ENCODE assay signal across 8 cellular contexts in the genomic region with DNA sequence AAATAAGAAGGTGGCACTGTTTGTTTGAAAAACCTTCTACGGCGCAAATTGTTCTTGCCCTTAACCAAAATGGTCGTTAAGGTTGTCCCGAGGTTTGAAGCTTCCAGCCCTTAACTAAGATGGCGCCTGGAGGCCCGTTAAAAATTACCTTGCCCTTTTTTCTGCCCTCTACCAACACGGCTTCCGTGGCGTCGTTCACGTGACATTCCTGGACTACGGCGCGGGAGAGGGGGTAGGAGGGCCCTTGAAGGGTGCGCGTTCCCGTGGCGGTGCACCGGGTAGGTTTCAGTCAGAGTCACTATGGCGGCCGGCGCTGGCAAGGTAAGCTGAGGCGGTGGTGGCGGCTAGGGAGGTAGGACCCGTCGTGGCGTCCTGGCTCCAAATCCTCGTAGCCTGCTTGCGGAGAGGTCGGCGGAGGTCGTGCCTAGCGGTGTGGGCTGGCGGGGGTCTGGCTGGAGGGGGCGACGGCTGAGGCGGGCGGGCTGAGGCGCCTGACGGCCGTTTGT. TPM values are rescaled to one million over a fixed set of nuclear protein-coding genes. Genes with fewer than 3 reads are reported as not detected.
DNase-seq lines count a peak whose midpoint lies in the region; ATAC-seq, FAIRE-seq and TF ChIP-seq lines count a peak whose summit lies in the region.

Gene SLMAP (plus strand): TSS at position 288 of the 506 bp plus-strand sequence. CDS start 1,343 bp downstream, outside the sequence.

- no peak within 1 kb of the TSS for H3K23ac ChIP-seq in trophoblast cell (ENCODE audit: low read length)

- no peaks in the 10 kb centered on the region for H3K9me3 ChIP-seq in trophoblast cell (ENCODE audit: insufficient read depth, low read depth, low read length)
- no peaks in the 10 kb centered on the region for H3K9me3 ChIP-seq in transverse colon

- H3K27me3 ChIP-seq in trophoblast cell (ENCODE audit: insufficient read depth, low read length) (no peaks in the 10 kb centered on the region), transverse colon (no peaks in the 10 kb centered on the region)

- H2BK5ac ChIP-seq in trophoblast cell (ENCODE audit: low read depth, low read length, poor library complexity) = peak within 1 kb of the TSS; percentile 57

- H3K4me1 Mint-ChIP-seq in T-cell = peaks cover 42 to 47% (median 45%) of the 10 kb centered on the region in 3 donors

- peak; percentile 97 for FAIRE-seq in GM12891 (lab: Jason Lieb, UNC)

- no peak within 1 kb of the TSS for H2BK12ac ChIP-seq in trophoblast cell (ENCODE audit: low read length)

- intact Hi-C loops in cardiac septum (cut with DNase I) (loop anchor here (1.0 to 5.0 kb wide), 3 partner anchors 63 to 199 kb away; partner anchors contain the start of genes ARF4, DENND6A and PDE12), transverse colon (cut with DNase I; ENCODE audit: low total_unique reads) (loop anchor here (10.0 kb wide), 1 partner anchor 91 kb away; no protein-coding TSS in a partner anchor)

- peak within 1 kb of the TSS; percentile 87 for H3K4me2 ChIP-seq in trophoblast cell (ENCODE audit: low read length)

- CTCF ChIA-PET in T-cell (lab: Charles Lee) = interaction anchor here (0.5 to 1.4 kb wide), 7 partner anchors 13 to 968 kb away, joined by 3 to 6 read pairs (median 3); partner anchors contain the start of genes HTD2 (in 1 of the 2) and RPP14 (in 1 of the 2)

- peak within 1 kb of the TSS; percentile 64 for H3K18ac ChIP-seq in trophoblast cell (ENCODE audit: low read length)

- no peak for TF ChIP-seq EP300 in transverse colon (IDR thresholded peaks at IDR 0.05; ENCODE audit: low read depth)

- peak within 1 kb of the TSS; percentile 75 for H4K91ac ChIP-seq in trophoblast cell (ENCODE audit: low read depth, low read length)

- H3K27ac Mint-ChIP-seq in T-cell = peak within 1 kb of the TSS; percentile 88 to 93

- H3K9ac ChIP-seq in trophoblast cell (ENCODE audit: low read length) = peak within 1 kb of the TSS; percentile 55

- H2AK5ac ChIP-seq in trophoblast cell (ENCODE audit: low read length) = peak within 1 kb of the TSS; percentile 31

- H3K9me3 Mint-ChIP-seq in T-cell = no peaks in the 10 kb centered on the region

- 0 to 1% (median 1%) methylated on average over 41 of the region's 41 CpGs for WGBS in adipose tissue, 3 donors
- no CpG with 5 or more reads among the region's 41 CpGs for WGBS in trophoblast cell (ENCODE audit: extremely low coverage, insufficient coverage, insufficient read length)
- WGBS in transverse colon (ENCODE audit: low coverage in 1 of 2), 2 donors = 0% methylated on average over 9 to 36 of the region's 41 CpGs

- ATAC-seq in HG02840 (IDR thresholded peaks at IDR 0.05; ENCODE audit: low FRiP score, unreplicated experiment) = peak; percentile 85
- peak; percentile 93 to 95 (median 94) for ATAC-seq in T-cell (replicated peaks in 1 of 4)

- TF ChIP-seq POLR2A in GM12891 (IDR thresholded peaks at IDR 0.05; ENCODE audit: low read depth, low read length) = peak; percentile 92
- peak; percentile 91 for TF ChIP-seq POLR2A in transverse colon (IDR thresholded peaks at IDR 0.05)

- POLR2A ChIA-PET in T-cell (lab: Charles Lee) = interaction anchor here (0.6 to 1.6 kb wide), 10 partner anchors 30 to 200 kb away, joined by 3 to 10 read pairs (median 5); partner anchors contain the start of genes ARF4 (in 1 of the 2) and PDE12 (in 1 of the 2)

- DNase-seq in GM12891 (ENCODE audit: insufficient read length, low spot score) (peak; percentile 87), NCI-H1436 treated with DMSO at 0.1 percent for 48 hours (lab: John Stamatoyannopoulos, UW) (peak; percentile 64), T-cell (peak; percentile 90 to 100 (median 96)), cardiac septum (ENCODE audit: low spot score) (peak; percentile 100), trophoblast cell (peak; percentile 95 to 97), transverse colon (peak; percentile 98)

- peaks cover 8% of the 10 kb centered on the region for H3K36me3 Mint-ChIP-seq in T-cell

- H3K4ac ChIP-seq in trophoblast cell (ENCODE audit: low read depth, low read length) = peak within 1 kb of the TSS; percentile 70

- H3K4me1 ChIP-seq in trophoblast cell (ENCODE audit: control insufficient read depth in 1 of 2, insufficient read depth in 2 of 2, low read length in 2 of 2) (peaks cover 3 to 5% of the 10 kb centered on the region in 2 experiments), transverse colon (peaks cover 4 to 52% (median 24%) of the 10 kb centered on the region in 4 donors)

- peak within 1 kb of the TSS; percentile 91 for H4K8ac ChIP-seq in trophoblast cell (ENCODE audit: low read depth, low read length)

- H3K27ac ChIP-seq in adipose tissue (ENCODE audit: low read depth, low read length) = peak within 1 kb of the TSS; percentile 49
- peak within 1 kb of the TSS; percentile 55 for H3K27ac ChIP-seq in trophoblast cell (ENCODE audit: low read depth, low read length)
- peak within 1 kb of the TSS; percentile 89 to 93 (median 92) for H3K27ac ChIP-seq in transverse colon

- peak within 1 kb of the TSS; percentile 94 to 98 (median 95) for H3K4me3 Mint-ChIP-seq in T-cell

- no peak for TF ChIP-seq CTCF in transverse colon (IDR thresholded peaks at IDR 0.05)

- peak within 1 kb of the TSS; percentile 23 for H2BK120ac ChIP-seq in trophoblast cell (ENCODE audit: insufficient read depth, low read length, poor library complexity)

- H3K79me1 ChIP-seq in trophoblast cell (ENCODE audit: low read length) = peaks cover 10% of the 10 kb centered on the region

- H3K14ac ChIP-seq in trophoblast cell (ENCODE audit: low read length) = peak within 1 kb of the TSS; percentile 84

- H2AFZ ChIP-seq in trophoblast cell (ENCODE audit: insufficient read depth, low read length, poor library complexity) = peak within 1 kb of the TSS; percentile 68

- H3K4me3 ChIP-seq in trophoblast cell (ENCODE audit: low read depth, low read length) (peak within 1 kb of the TSS; percentile 93), transverse colon (peak within 1 kb of the TSS; percentile 83 to 93 (median 93))

- no peaks in the 10 kb centered on the region for H3K27me3 Mint-ChIP-seq in T-cell

- H4K12ac ChIP-seq in trophoblast cell (ENCODE audit: low read depth, low read length) = peak within 1 kb of the TSS; percentile 88

- in situ Hi-C loops in transverse colon (cut with MboI; ENCODE audit: low pct_ligation_motif_present in 1 of 4, low pct_unique_long_range_greater_than_20kb in 1 of 4, low sequenced_read_pairs in 3 of 4) = loop anchor here in 1 of 4 donors (10.0 kb wide), 2 partner anchors 61 to 201 kb away; partner anchors contain the start of genes DENND6A and PDE12

- H3K36me3 ChIP-seq in trophoblast cell (ENCODE audit: control insufficient read depth in 1 of 2, insufficient read depth in 2 of 2, low read length in 2 of 2) = peaks cover 0 to 5% of the 10 kb centered on the region in 2 experiments
- no peaks in the 10 kb centered on the region for H3K36me3 ChIP-seq in transverse colon

- H3K79me2 ChIP-seq in trophoblast cell (ENCODE audit: control insufficient read depth, insufficient read depth, low read length, poor library complexity) = peaks cover 14% of the 10 kb centered on the region

TF ChIP-seq in GM12891, 5 proteins besides CTCF, POLR2A, EP300 and RAD21:
- TF ChIP-seq SPI1 (IDR thresholded peaks at IDR 0.05; ENCODE audit: low read depth, low read length) = no peak
- 0 out of 2 replicates have a peak, but pooled peaks have one; percentile 68 for TF ChIP-seq POU2F2 (IDR thresholded peaks at IDR 0.05; ENCODE audit: low read depth, low read length)
- peak; percentile 88 for TF ChIP-seq TAF1 (IDR thresholded peaks at IDR 0.05; ENCODE audit: low read depth, low read length)
- TF ChIP-seq POLR2AphosphoS5 (IDR thresholded peaks at IDR 0.05; ENCODE audit: low read depth, low read length) = peak; percentile 81
TF ChIP-seq in GM12891: peak in this region for 3.

RNA-seq across cellular contexts. Expression of gene SLMAP, which starts in this region (rescaled TPM):
- polyA plus RNA-seq in GM12891 (2012; ENCODE audit: low read depth, missing spikeins) = 15.7 TPM
- 10 to 100 TPM; 57.4 to 78.8 (median 72.3) TPM for total RNA-seq in T-cell
- 10 to 100 TPM in 2 of 3 donors, 1 to 10 TPM in 1; 7.8 to 21.8 (median 17.9) TPM for polyA plus RNA-seq in adipose tissue
- 578 TPM for total RNA-seq in cardiac septum
- polyA plus RNA-seq in trophoblast cell (2013) = 26.7 and 28.1 TPM in 2 replicates
- 100 to 1,000 TPM; 111 to 162 (median 119) TPM for total RNA-seq in transverse colon

Comparison
In these comparisons a context has a peak if more than half of its experiments do, and no peak if none do; other contexts are left out.
1. Peak in every context shown above with its lines: DNase-seq, ATAC-seq, H3K4me3 ChIP-seq and H3K27ac ChIP-seq.